ENCODE assay signal across 8 cellular contexts in the genomic region with DNA sequence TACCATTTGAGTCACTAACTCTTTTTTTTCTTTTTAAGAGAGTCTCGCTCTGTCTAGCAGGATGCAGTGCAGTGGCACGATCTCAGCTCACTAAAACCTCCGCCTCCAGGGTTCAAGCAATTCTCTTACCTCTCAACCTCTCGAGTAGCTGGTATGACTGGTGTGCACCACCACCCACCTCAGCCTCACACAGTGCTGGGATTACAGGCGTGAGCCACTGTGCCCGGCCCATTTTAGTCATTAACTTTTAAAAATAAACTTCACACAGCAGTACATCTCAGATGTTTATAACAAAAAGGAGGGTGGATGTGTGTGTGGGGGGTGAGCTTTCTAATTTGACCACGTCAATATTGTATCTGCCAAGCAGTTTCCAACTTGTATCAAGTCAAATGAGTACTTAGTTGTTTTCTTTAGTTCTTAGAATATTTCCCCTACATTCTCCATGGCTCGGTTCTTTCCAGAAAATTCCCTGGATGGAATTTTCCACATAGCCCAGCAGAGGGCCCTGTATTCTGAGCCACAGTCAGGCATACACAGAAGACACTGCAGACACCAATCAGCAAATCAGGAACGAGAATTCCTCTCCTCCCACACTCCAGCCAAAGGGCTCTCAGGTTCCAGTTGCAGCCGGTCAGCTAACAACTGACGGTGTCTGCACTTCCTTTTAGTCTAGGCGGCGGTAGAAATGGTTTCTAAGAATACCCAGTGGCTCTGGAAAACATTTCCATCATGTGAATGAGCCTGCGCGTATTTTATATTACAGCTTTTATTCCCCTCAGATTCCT. TPM values are rescaled to one million over a fixed set of nuclear protein-coding genes. Genes with fewer than 3 reads are reported as not detected.
DNase-seq lines count a peak whose midpoint lies in the region; ATAC-seq and TF ChIP-seq lines count a peak whose summit lies in the region.

No MANE protein-coding gene starts in this region.

- H3K36me3 ChIP-seq in mesendoderm (ENCODE audit: control insufficient read depth, insufficient read depth, low read length) = no peaks in the 10 kb centered on the region

- no peaks in the 10 kb centered on the region for H3K27me3 Mint-ChIP-seq in type B pancreatic cell

- no peaks in the 10 kb centered on the region for H3K9me3 Mint-ChIP-seq in type B pancreatic cell

- H3K4ac ChIP-seq in mesendoderm (ENCODE audit: low read depth, low read length) = no peak overlapping the region

- H3K18ac ChIP-seq in mesendoderm (ENCODE audit: low read length) = peak overlapping the region; percentile 75

- H3K27ac Mint-ChIP-seq in type B pancreatic cell = peak overlapping the region; percentile 73

- H2BK15ac ChIP-seq in mesendoderm (replicated peaks; ENCODE audit: low read depth) = peak overlapping the region; percentile 12

- no peak overlapping the region for H2BK5ac ChIP-seq in mesendoderm (ENCODE audit: low read length)

- no peak overlapping the region for H3K27ac ChIP-seq in epithelial cell of prostate
- no peak overlapping the region for H3K27ac ChIP-seq in mesendoderm (ENCODE audit: low read depth, low read length)

- no peak overlapping the region for H3K23ac ChIP-seq in mesendoderm (ENCODE audit: low read length)

- H3K79me1 ChIP-seq in mesendoderm (ENCODE audit: low read length) = no peaks in the 10 kb centered on the region

- H2AK5ac ChIP-seq in mesendoderm (ENCODE audit: low read length) = no peak overlapping the region

- no peak for ATAC-seq in GM18498 (IDR thresholded peaks at IDR 0.05; ENCODE audit: unreplicated experiment)

- DNase-seq in G401 (ENCODE audit: low spot score) (peak; percentile 94), NCI-H1092 (lab: John Stamatoyannopoulos, UW) (peak; percentile 96), SK-MEL-5 (ENCODE audit: low read depth, low spot score) (peak; percentile 93), epithelial cell of prostate (ENCODE audit: low read depth, low spot score) (peak; percentile 36), mesendoderm (peak; percentile 96), type B pancreatic cell (ENCODE audit: extremely low spot score, unreplicated experiment) (no peak)
- no peak for DNase-seq in central memory CD4-positive, alpha-beta T cell

- no peak overlapping the region for H4K8ac ChIP-seq in mesendoderm (ENCODE audit: low read depth, low read length)

- H2BK120ac ChIP-seq in mesendoderm (ENCODE audit: low read depth, low read length) = no peak overlapping the region

- peak overlapping the region; percentile 44 for H3K56ac ChIP-seq in mesendoderm (ENCODE audit: low read length)

- peak; percentile 73 for TF ChIP-seq CTCF in type B pancreatic cell (conservative IDR thresholded peaks at IDR 0.05)

- H3K4me2 ChIP-seq in mesendoderm (ENCODE audit: low read length) = no peak overlapping the region

- no CpG with 5 or more reads among the region's 15 CpGs for WGBS in mesendoderm (ENCODE audit: extremely low coverage, insufficient coverage, low lambda C conversion rate)

- peaks cover 6% of the 10 kb centered on the region for H3K4me1 Mint-ChIP-seq in type B pancreatic cell (ENCODE audit: unreplicated experiment)

- no peaks in the 10 kb centered on the region for H3K36me3 Mint-ChIP-seq in type B pancreatic cell

- H3K4me3 Mint-ChIP-seq in type B pancreatic cell = peak overlapping the region; percentile 59

- H3K4me1 ChIP-seq in mesendoderm (ENCODE audit: control insufficient read depth, low read depth, low read length) = no peaks in the 10 kb centered on the region

- H3K27me3 ChIP-seq in mesendoderm (ENCODE audit: insufficient read depth, low read length, poor library complexity) = no peaks in the 10 kb centered on the region

- no peak overlapping the region for H3K4me3 ChIP-seq in mesendoderm (ENCODE audit: low read length)

- no peak overlapping the region for H3K9ac ChIP-seq in mesendoderm (ENCODE audit: low read length)

- H3K79me2 ChIP-seq in mesendoderm (ENCODE audit: control insufficient read depth, insufficient read depth, low read length) = no peaks in the 10 kb centered on the region

- no peak overlapping the region for H4K5ac ChIP-seq in mesendoderm (ENCODE audit: low read length)

- in situ Hi-C loops in G401 (cut with HindIII; ENCODE audit: low sequenced_read_pairs) (no loop called here), SK-MEL-5 (cut with HindIII; ENCODE audit: low pct_unique_long_range_greater_than_20kb, low sequenced_read_pairs) (no loop called here)

RNA-seq across cellular contexts. Expression of a gene that starts 20.1 kb away (rescaled TPM):
- total RNA-seq in G401 (2014; rRNA removed; shearing (Covaris generic)) = 5.8 and 8.2 TPM in 2 replicates
- 14.5 and 20.1 TPM in 2 replicates for total RNA-seq in SK-MEL-5 (2014; rRNA removed; shearing (Covaris generic))
- 47.4 and 55.2 TPM in 2 replicates for polyA plus RNA-seq in SK-MEL-5 (2015; cell fraction: cytosol; rRNA removed)
- 84.2 and 98.9 TPM in 2 replicates for polyA plus RNA-seq in SK-MEL-5 (2015; cell fraction: nucleus; rRNA removed)
- 42.4 TPM for polyA plus RNA-seq in mesendoderm (2013, experiment 1 of 2)
- polyA plus RNA-seq in mesendoderm (2013, experiment 2 of 2) = 41.0 TPM
- total RNA-seq in type B pancreatic cell (ENCODE audit: low replicate concordance) = 56.2 and 60.7 TPM in 2 replicates

RNA-seq across cellular contexts. Expression of a gene that starts 41.3 kb away (rescaled TPM):
- 43.0 and 56.7 TPM in 2 replicates for total RNA-seq in G401 (2014; rRNA removed; shearing (Covaris generic))
- 265 and 283 TPM in 2 replicates for total RNA-seq in SK-MEL-5 (2014; rRNA removed; shearing (Covaris generic))
- 422 and 561 TPM in 2 replicates for polyA plus RNA-seq in SK-MEL-5 (2015; cell fraction: cytosol; rRNA removed)
- 63.6 and 69.6 TPM in 2 replicates for polyA plus RNA-seq in SK-MEL-5 (2015; cell fraction: nucleus; rRNA removed)
- polyA plus RNA-seq in mesendoderm (2013, experiment 1 of 2) = 51.0 TPM
- 54.0 TPM for polyA plus RNA-seq in mesendoderm (2013, experiment 2 of 2)
- total RNA-seq in type B pancreatic cell (ENCODE audit: low replicate concordance) = 31.8 and 95.4 TPM in 2 replicates

RNA-seq across cellular contexts. Expression of a gene that starts 57.9 kb away (rescaled TPM):
- 3.4 and 6.3 TPM in 2 replicates for total RNA-seq in G401 (2014; rRNA removed; shearing (Covaris generic))
- total RNA-seq in SK-MEL-5 (2014; rRNA removed; shearing (Covaris generic)) = 4.5 TPM in 2 replicates
- 2.3 and 5.5 TPM in 2 replicates for polyA plus RNA-seq in SK-MEL-5 (2015; cell fraction: cytosol; rRNA removed)
- polyA plus RNA-seq in SK-MEL-5 (2015; cell fraction: nucleus; rRNA removed) = 7.2 and 9.0 TPM in 2 replicates
- polyA plus RNA-seq in mesendoderm (2013, experiment 1 of 2) = 2.8 TPM
- polyA plus RNA-seq in mesendoderm (2013, experiment 2 of 2) = 2.7 TPM
- total RNA-seq in type B pancreatic cell (ENCODE audit: low replicate concordance) = 7.5 and 9.3 TPM in 2 replicates

Comparison
In these comparisons a context has a peak if more than half of its experiments do, and no peak if none do; other contexts are left out.
1. DNase-seq: peak in G401 (single experiment), NCI-H1092 (single experiment), SK-MEL-5 (single experiment), epithelial cell of prostate (single experiment) and mesendoderm (single experiment); none in type B pancreatic cell (single experiment) and central memory CD4-positive, alpha-beta T cell (single experiment).